1 cellular context compared by ENCODE assay signal in the genomic region with DNA sequence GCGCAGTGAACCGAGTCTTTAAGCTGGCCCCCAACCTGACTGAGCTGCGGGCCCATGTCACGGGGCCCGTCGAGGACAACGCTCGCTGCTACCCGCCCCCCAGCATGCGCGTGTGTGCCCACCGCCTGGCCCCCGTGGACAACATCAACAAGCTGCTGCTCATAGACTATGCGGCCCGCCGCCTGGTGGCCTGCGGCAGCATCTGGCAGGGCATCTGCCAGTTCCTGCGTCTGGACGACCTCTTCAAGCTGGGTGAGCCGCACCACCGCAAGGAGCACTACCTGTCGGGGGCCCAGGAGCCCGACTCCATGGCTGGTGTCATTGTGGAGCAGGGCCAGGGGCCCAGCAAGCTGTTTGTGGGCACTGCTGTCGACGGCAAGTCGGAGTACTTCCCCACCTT.
TF ChIP-seq lines count a peak whose summit lies in the region.

No MANE protein-coding gene starts in this region.

TF ChIP-seq in K562, 482 proteins besides CTCF, POLR2A, EP300 and RAD21:
- TF ChIP-seq PRDM10 (IDR thresholded peaks at IDR 0.05; ENCODE audit: partially characterized antibody) (no peak), HEY1 (CRISPR knock-in tag; IDR thresholded peaks at IDR 0.05; ENCODE audit: borderline replicate concordance) (no peak), GTF2A2 (tag; IDR thresholded peaks at IDR 0.05) (no peak), PTBP1 (IDR thresholded peaks at IDR 0.05; ENCODE audit: low read depth, low read length) (no peak), MAFK (IDR thresholded peaks at IDR 0.05; ENCODE audit: low read length) (no peak), STAT5B (CRISPR knock-in tag; IDR thresholded peaks at IDR 0.05) (no peak), PHTF2 (CRISPR knock-in tag; IDR thresholded peaks at IDR 0.05) (no peak)
- TF ChIP-seq, protein P1, sequence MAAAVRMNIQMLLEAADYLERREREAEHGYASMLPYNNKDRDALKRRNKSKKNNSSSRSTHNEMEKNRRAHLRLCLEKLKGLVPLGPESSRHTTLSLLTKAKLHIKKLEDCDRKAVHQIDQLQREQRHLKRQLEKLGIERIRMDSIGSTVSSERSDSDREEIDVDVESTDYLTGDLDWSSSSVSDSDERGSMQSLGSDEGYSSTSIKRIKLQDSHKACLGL (CRISPR knock-in tag; IDR thresholded peaks at IDR 0.05; ENCODE audit: borderline replicate concordance, poor library complexity, severe bottlenecking) = no peak
- TF ChIP-seq, protein P2, sequence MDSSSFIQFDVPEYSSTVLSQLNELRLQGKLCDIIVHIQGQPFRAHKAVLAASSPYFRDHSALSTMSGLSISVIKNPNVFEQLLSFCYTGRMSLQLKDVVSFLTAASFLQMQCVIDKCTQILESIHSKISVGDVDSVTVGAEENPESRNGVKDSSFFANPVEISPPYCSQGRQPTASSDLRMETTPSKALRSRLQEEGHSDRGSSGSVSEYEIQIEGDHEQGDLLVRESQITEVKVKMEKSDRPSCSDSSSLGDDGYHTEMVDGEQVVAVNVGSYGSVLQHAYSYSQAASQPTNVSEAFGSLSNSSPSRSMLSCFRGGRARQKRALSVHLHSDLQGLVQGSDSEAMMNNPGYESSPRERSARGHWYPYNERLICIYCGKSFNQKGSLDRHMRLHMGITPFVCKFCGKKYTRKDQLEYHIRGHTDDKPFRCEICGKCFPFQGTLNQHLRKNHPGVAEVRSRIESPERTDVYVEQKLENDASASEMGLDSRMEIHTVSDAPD (CRISPR knock-in tag; IDR thresholded peaks at IDR 0.05) = no peak
